ENCODE assay signal across 8 cellular contexts in genomic region chr11:12675951-12676711, GRCh38. TPM values are rescaled to one million over a fixed set of nuclear protein-coding genes. Genes with fewer than 3 reads are reported as not detected.
DNase-seq lines count a peak whose midpoint lies in the region; ATAC-seq and TF ChIP-seq lines count a peak whose summit lies in the region.

No MANE protein-coding gene starts in this region.

- H3K27me3 ChIP-seq in BJ (ENCODE audit: control insufficient read depth, insufficient read depth, low read length) (no peaks in the 10 kb centered on the region), IMR-90 (ENCODE audit: control insufficient read depth, insufficient read depth, low read length) (no peaks in the 10 kb centered on the region), mucosa of stomach (ENCODE audit: control insufficient read depth, insufficient read depth, low read length) (no peaks in the 10 kb centered on the region)

- H3K4me1 ChIP-seq in IMR-90 (ENCODE audit: control insufficient read depth, insufficient read depth, low read length): peaks cover 10% of the 10 kb centered on the region
- peaks cover 7% of the 10 kb centered on the region for H3K4me1 ChIP-seq in mucosa of stomach (ENCODE audit: control insufficient read depth, insufficient read depth, low read length)

- POLR2A ChIA-PET in BJ (lab: Charles Lee): no interaction called here
- POLR2A ChIA-PET in IMR-90 (lab: Charles Lee; ENCODE audit: unreplicated experiment): no interaction called here

- dilution Hi-C loops in IMR-90 (cut with HindIII; ENCODE audit: low sequenced_read_pairs, unreplicated experiment): loop anchor here (25.0 kb wide), 1 partner anchor 211 kb away; no protein-coding TSS in a partner anchor

- H3K9me3 Mint-ChIP-seq in chondrocyte (ENCODE audit: low read depth): no peaks in the 10 kb centered on the region

- CTCF ChIA-PET in BJ (lab: Yijun Ruan, JAX) (interaction anchor here (0.7 to 3.5 kb wide), 3 partner anchors 111 to 213 kb away, joined by 3 to 16 read pairs (median 9); no protein-coding TSS in a partner anchor), IMR-90 (lab: Yijun Ruan, JAX) (no interaction called here)

- WGBS in IMR-90 (ENCODE audit: extremely low coverage in 2 of 2, insufficient read length in 1 of 2), 2 experiments: no CpG with 5 or more reads among the region's 11 CpGs

- H3K4me3 ChIP-seq in BJ (ENCODE audit: low read depth, low read length) (peak overlapping the region; percentile 61), IMR-90 (ENCODE audit: insufficient read depth, low read depth, low read length) (peak overlapping the region; percentile 66), mucosa of stomach (ENCODE audit: low read length) (peak overlapping the region; percentile 3)

- TF ChIP-seq RAD21 in IMR-90 (IDR thresholded peaks at IDR 0.05; ENCODE audit: low read length): no peak

- H3K27ac ChIP-seq in IMR-90 (ENCODE audit: insufficient read depth, low read length): peak overlapping the region; percentile 98

- peak overlapping the region; percentile 50 to 78 for H4K8ac ChIP-seq in IMR-90 (ENCODE audit: low read depth in 2 of 2, low read length in 2 of 2)

- peak overlapping the region; percentile 91 for H2AK9ac ChIP-seq in IMR-90 (replicated peaks; ENCODE audit: low read depth, low read length, poor library complexity)

- peak overlapping the region; percentile 95 for H2BK5ac ChIP-seq in IMR-90 (ENCODE audit: low read depth, low read length, poor library complexity, severe bottlenecking)

- H3K79me1 ChIP-seq in IMR-90 (ENCODE audit: low read depth in 1 of 2, low read length in 2 of 2): peaks cover 8 to 44% of the 10 kb centered on the region in 2 experiments; a peak in 3 of 4 replicates

- peak overlapping the region; percentile 57 for H2BK15ac ChIP-seq in IMR-90 (ENCODE audit: low read depth, low read length)

- no peak for TF ChIP-seq CTCF in BJ (IDR thresholded peaks at IDR 0.05; ENCODE audit: insufficient read depth, low read depth, low read length)
- TF ChIP-seq CTCF in IMR-90 (conservative IDR thresholded peaks at IDR 0.05; ENCODE audit: low read depth, low read length): no peak
- TF ChIP-seq CTCF in chondrocyte (IDR thresholded peaks at IDR 0.05): no peak

- H3K27me3 Mint-ChIP-seq in chondrocyte (ENCODE audit: low read depth): no peaks in the 10 kb centered on the region

- H2BK120ac ChIP-seq in IMR-90 (ENCODE audit: low read depth, low read length): peak overlapping the region; percentile 89

- H2BK20ac ChIP-seq in IMR-90 (ENCODE audit: low read depth, low read length): peak overlapping the region; percentile 57

- peak overlapping the region; percentile 94 for H3K4me2 ChIP-seq in IMR-90 (ENCODE audit: low read depth, low read length)

- peak overlapping the region; percentile 90 for H4K91ac ChIP-seq in IMR-90 (ENCODE audit: insufficient read depth, low read depth, low read length)

- H4K5ac ChIP-seq in IMR-90 (ENCODE audit: low read depth, low read length): peak overlapping the region; percentile 92

- peaks cover 59% of the 10 kb centered on the region for H3K4me1 Mint-ChIP-seq in chondrocyte (ENCODE audit: low read depth)

- H3K18ac ChIP-seq in IMR-90 (ENCODE audit: low read depth, low read length): peak overlapping the region; percentile 65

- peak overlapping the region; percentile 89 for H3K4me3 Mint-ChIP-seq in chondrocyte (ENCODE audit: unreplicated experiment)

- peak overlapping the region; percentile 98 for H2AK5ac ChIP-seq in IMR-90 (ENCODE audit: low read depth, low read length)

- H3K9me1 ChIP-seq in IMR-90 (ENCODE audit: insufficient read depth, low read length): peaks cover 9% of the 10 kb centered on the region

- H3K27ac Mint-ChIP-seq in chondrocyte (ENCODE audit: unreplicated experiment): peak overlapping the region; percentile 97

- peak overlapping the region; percentile 95 for H3K4ac ChIP-seq in IMR-90 (ENCODE audit: low read depth, low read length)

- peak overlapping the region; percentile 3 for H2AFZ ChIP-seq in IMR-90 (replicated peaks; ENCODE audit: low read length, poor library complexity)

- TF ChIP-seq POLR2A in IMR-90 (IDR thresholded peaks at IDR 0.05; ENCODE audit: low read depth, low read length): no peak; the same call in 1 of the 2 replicates

- BruUV-seq in IMR-90 (replicated peaks; lab: Mats Ljungman, UMichigan): TSS peak; percentile 83

- peaks cover 37% of the 10 kb centered on the region for H4K20me1 ChIP-seq in IMR-90 (ENCODE audit: insufficient read depth, low read length)

- DNase-seq in BJ (ENCODE audit: low read depth) (no peak), IMR-90 (peak; percentile 63), chondrocyte (ENCODE audit: low spot score) (no peak), NCI-H187 (lab: John Stamatoyannopoulos, UW) (no peak), A172 (ENCODE audit: low spot score) (no peak)

- no peaks in the 10 kb centered on the region for H3K9me3 ChIP-seq in IMR-90 (ENCODE audit: control insufficient read depth, insufficient read depth, low read length)
- H3K9me3 ChIP-seq in mucosa of stomach (ENCODE audit: control insufficient read depth, low read length): no peaks in the 10 kb centered on the region

- intact Hi-C loops in IMR-90 (cut with micrococcal nuclease): loop anchor here (1.0 to 10.0 kb wide), 4 partner anchors 171 to 345 kb away; no protein-coding TSS in a partner anchor

- in situ Hi-C loops in IMR-90 (cut with MboI; ENCODE audit: low sequenced_read_pairs): loop anchor here (5.0 kb wide), 2 partner anchors 211 to 264 kb away; no protein-coding TSS in a partner anchor

- H3K36me3 ChIP-seq in BJ (ENCODE audit: control insufficient read depth, insufficient read depth, low read length) (no peaks in the 10 kb centered on the region), IMR-90 (ENCODE audit: control insufficient read depth, insufficient read depth, low read length) (peaks cover 7% of the 10 kb centered on the region), mucosa of stomach (ENCODE audit: control insufficient read depth, insufficient read depth, low read length) (no peaks in the 10 kb centered on the region)

- H3K23ac ChIP-seq in IMR-90 (ENCODE audit: low read depth, low read length): peak overlapping the region; percentile 88

- H3K9ac ChIP-seq in IMR-90 (ENCODE audit: low read depth, low read length) (peak overlapping the region; percentile 96), mucosa of stomach (ENCODE audit: low read length) (peak overlapping the region; percentile 78)

- H3K14ac ChIP-seq in IMR-90 (replicated peaks; ENCODE audit: low read depth, low read length): peak overlapping the region; percentile 91

- H3K56ac ChIP-seq in IMR-90 (ENCODE audit: extremely low read depth, insufficient read depth, low read length): peak overlapping the region; percentile 99

- no peak for ATAC-seq in IMR-90 (ENCODE audit: low read depth)
- no peak for ATAC-seq in HG03135 (IDR thresholded peaks at IDR 0.05; ENCODE audit: unreplicated experiment)
- ATAC-seq in HG03442 (IDR thresholded peaks at IDR 0.05; ENCODE audit: unreplicated experiment): no peak

- H3K36me3 Mint-ChIP-seq in chondrocyte (ENCODE audit: low read depth): no peaks in the 10 kb centered on the region

TF ChIP-seq in IMR-90, 13 proteins besides CTCF, POLR2A, EP300 and RAD21:
- TF ChIP-seq MXI1 (IDR thresholded peaks at IDR 0.05; ENCODE audit: borderline replicate concordance, low read depth, low read length): no peak
- TF ChIP-seq RFX5 (IDR thresholded peaks at IDR 0.05; ENCODE audit: low read depth, low read length): no peak
- no peak for TF ChIP-seq RCOR1 (IDR thresholded peaks at IDR 0.05; ENCODE audit: insufficient replicate concordance, low read length)
- no peak for TF ChIP-seq SMC3 (IDR thresholded peaks at IDR 0.05; ENCODE audit: low read depth, low read length)
- no peak for TF ChIP-seq MAZ (IDR thresholded peaks at IDR 0.05; ENCODE audit: borderline replicate concordance, low read depth, low read length)
- no peak for TF ChIP-seq FOS (IDR thresholded peaks at IDR 0.05; ENCODE audit: low read depth, low read length)
- TF ChIP-seq BHLHE40 (IDR thresholded peaks at IDR 0.05; ENCODE audit: low read depth, low read length): no peak
- no peak for TF ChIP-seq USF2 (IDR thresholded peaks at IDR 0.05; ENCODE audit: low read depth, low read length)
- TF ChIP-seq ELK1 (IDR thresholded peaks at IDR 0.05; ENCODE audit: borderline replicate concordance, low read depth, low read length): no peak
- no peak for TF ChIP-seq CEBPB (IDR thresholded peaks at IDR 0.05; ENCODE audit: low read depth, low read length)
- TF ChIP-seq MAFK (IDR thresholded peaks at IDR 0.05; ENCODE audit: low read depth, low read length): no peak
- no peak for TF ChIP-seq NFE2L2 (IDR thresholded peaks at IDR 0.05; ENCODE audit: low read depth, low read length)
- TF ChIP-seq CHD1 (IDR thresholded peaks at IDR 0.05; ENCODE audit: low read depth, low read length): no peak

RNA-seq across cellular contexts. Expression of gene TEAD1, which starts 1.9 kb away (rescaled TPM):
- polyA plus RNA-seq in BJ (2011; rRNA removed): 79.2 and 110 TPM in 2 replicates
- polyA minus RNA-seq in BJ (2011; rRNA and poly(A)+ RNA removed): 112 and 136 TPM in 2 replicates
- 69.2 and 95.5 TPM in 2 replicates for total RNA-seq in IMR-90 (2012; rRNA removed)
- 45.4 and 51.8 TPM in 2 replicates for polyA plus RNA-seq in IMR-90 (2012; rRNA removed)
- 15.4 and 16.1 TPM in 2 replicates for polyA plus RNA-seq in IMR-90 (2012; cell fraction: cytosol; rRNA removed)
- polyA plus RNA-seq in IMR-90 (2012; cell fraction: nucleus; rRNA removed; ENCODE audit: low replicate concordance): 38.7 and 130 TPM in 2 replicates
- 128 to 137 TPM (median 135 TPM) in 3 replicates for total RNA-seq in chondrocyte
- 69.5 and 92.5 TPM in 2 replicates for total RNA-seq in A172 (2014; rRNA removed; shearing (Covaris generic))

Comparison
In these comparisons a context has a peak if more than half of its experiments do, and no peak if none do; other contexts are left out.
1. H3K4me3 ChIP-seq: peak in every context shown above with its lines; median percentile 66 in IMR-90; 61 in BJ; 3 in mucosa of stomach.